In genomic region chr18:23437357-23438045, GRCh38 we compare ENCODE assay signal across 8 cellular contexts. TPM values are rescaled to one million over a fixed set of nuclear protein-coding genes. Genes with fewer than 3 reads are reported as not detected.
DNase-seq lines count a peak whose midpoint lies in the region; ATAC-seq and TF ChIP-seq lines count a peak whose summit lies in the region.

No MANE protein-coding gene starts in this region.

- H3K27ac ChIP-seq in BLaER1 treated with 17β-estradiol and CSF1 and Interleukin-3, amounts not matched to agents 10 nM and 100 nM: peak overlapping the region in 10 of 11 experiments; percentile 53 to 83 (median 76); a peak in 20 of 22 replicates
- H3K27ac ChIP-seq in duodenal mucosa (ENCODE audit: low read depth, low read length): no peak overlapping the region

- peak overlapping the region; percentile 77 for H3K4me3 Mint-ChIP-seq in activated CD4-positive, alpha-beta memory T cell treated with anti-CD3 and anti-CD28 coated beads, Interleukin-2, amount 10 ng/mL, durations not matched to agents 7 days and 5 days

- ATAC-seq in GM19035 (IDR thresholded peaks at IDR 0.05; ENCODE audit: unreplicated experiment) (peak; percentile 96), HG03354 (IDR thresholded peaks at IDR 0.05; ENCODE audit: poor library complexity, severe bottlenecking, unreplicated experiment) (peak; percentile 97)

- TF ChIP-seq POLR2A in lower leg skin (IDR thresholded peaks at IDR 0.05): no peak

- POLR2A ChIA-PET in activated CD4-positive, alpha-beta memory T cell treated with anti-CD3 and anti-CD28 coated beads, Interleukin-2, amount 10 ng/mL, durations not matched to agents 7 days and 5 days (lab: Charles Lee): interaction anchor here (1.6 kb wide), 1 partner anchor 16 kb away, joined by 9 read pairs; the partner anchor contains the start of gene RIOK3

- peaks cover 12 to 31% (median 19%) of the 10 kb centered on the region in 10 experiments for H3K4me1 ChIP-seq in BLaER1 treated with 17β-estradiol and CSF1 and Interleukin-3, amounts not matched to agents 10 nM and 100 nM
- H3K4me1 ChIP-seq in duodenal mucosa (ENCODE audit: control insufficient read depth in 1 of 2, insufficient read depth in 2 of 2, low read length in 2 of 2): peaks cover 5 to 16% of the 10 kb centered on the region in 2 donors

- CTCF ChIA-PET in activated CD4-positive, alpha-beta memory T cell treated with anti-CD3 and anti-CD28 coated beads, Interleukin-2, amount 10 ng/mL, durations not matched to agents 7 days and 5 days (lab: Charles Lee): interaction anchor here (0.9 kb wide), 1 partner anchor 67 kb away, joined by 3 read pairs; no protein-coding TSS in a partner anchor

- H3K4me2 ChIP-seq in BLaER1 treated with 17β-estradiol and CSF1 and Interleukin-3, amounts not matched to agents 10 nM and 100 nM: peak overlapping the region; percentile 87 to 99 (median 96)

- H3K9me3 ChIP-seq in BLaER1 treated with 17β-estradiol and CSF1 and Interleukin-3, amounts not matched to agents 10 nM and 100 nM (replicated peaks in 1 of 11): peaks cover 0 to 11% (median 0%) of the 10 kb centered on the region in 11 experiments; a peak in 4 of 22 replicates
- H3K9me3 ChIP-seq in duodenal mucosa (ENCODE audit: control insufficient read depth in 1 of 2, low read length in 2 of 2): no peaks in the 10 kb centered on the region

- peaks cover 3% of the 10 kb centered on the region for H3K9me3 Mint-ChIP-seq in activated CD4-positive, alpha-beta memory T cell treated with anti-CD3 and anti-CD28 coated beads, Interleukin-2, amount 10 ng/mL, durations not matched to agents 7 days and 5 days

- intact Hi-C loops in lower leg skin (cut with DNase I; ENCODE audit: low total_unique reads): no loop called here

- TF ChIP-seq CTCF in lower leg skin (IDR thresholded peaks at IDR 0.05): no peak

- DNase-seq in NCI-H69 (lab: John Stamatoyannopoulos, UW): peak; percentile 96
- DNase-seq in activated CD4-positive, alpha-beta memory T cell treated with anti-CD3 and anti-CD28 coated beads, Interleukin-2, amount 10 ng/mL, durations not matched to agents 7 days and 5 days: peak; percentile 82
- DNase-seq in lower leg skin (ENCODE audit: low spot score in 2 of 2): peak; percentile 75 to 97
- DNase-seq in stimulated activated CD4-positive, alpha-beta T cell treated with anti-CD3 and anti-CD28 coated beads, Interleukin-4, amount 100 ng/mL, for 4 hours: peak; percentile 76 to 79

- peak overlapping the region; percentile 76 to 85 (median 82) for H3K9ac ChIP-seq in BLaER1 treated with 17β-estradiol and CSF1 and Interleukin-3, amounts not matched to agents 10 nM and 100 nM
- H3K9ac ChIP-seq in duodenal mucosa (ENCODE audit: low read depth in 1 of 2, low read length in 2 of 2): peak overlapping the region; percentile 53 to 55

- no peaks in the 10 kb centered on the region for H3K36me3 Mint-ChIP-seq in activated CD4-positive, alpha-beta memory T cell treated with anti-CD3 and anti-CD28 coated beads, Interleukin-2, amount 10 ng/mL, durations not matched to agents 7 days and 5 days (ENCODE audit: low read depth)

- H3K27me3 ChIP-seq in BLaER1 treated with 17β-estradiol and CSF1 and Interleukin-3, amounts not matched to agents 10 nM and 100 nM: no peaks in the 10 kb centered on the region
- H3K27me3 ChIP-seq in duodenal mucosa (ENCODE audit: control insufficient read depth in 1 of 2, insufficient read depth in 2 of 2, low read length in 2 of 2): no peaks in the 10 kb centered on the region

- peaks cover 2% of the 10 kb centered on the region for H3K27me3 Mint-ChIP-seq in activated CD4-positive, alpha-beta memory T cell treated with anti-CD3 and anti-CD28 coated beads, Interleukin-2, amount 10 ng/mL, durations not matched to agents 7 days and 5 days

- 0% methylated on average over 42 of the region's 42 CpGs for WGBS in lower leg skin, 2 donors

- no peaks in the 10 kb centered on the region for H4K20me1 ChIP-seq in BLaER1 treated with 17β-estradiol and CSF1 and Interleukin-3, amounts not matched to agents 10 nM and 100 nM

- no peak overlapping the region for H3K27ac Mint-ChIP-seq in activated CD4-positive, alpha-beta memory T cell treated with anti-CD3 and anti-CD28 coated beads, Interleukin-2, amount 10 ng/mL, durations not matched to agents 7 days and 5 days

- peaks cover 0 to 12% (median 0%) of the 10 kb centered on the region in 11 experiments; a peak in 2 of 22 replicates for H3K36me3 ChIP-seq in BLaER1 treated with 17β-estradiol and CSF1 and Interleukin-3, amounts not matched to agents 10 nM and 100 nM
- no peaks in the 10 kb centered on the region for H3K36me3 ChIP-seq in duodenal mucosa (ENCODE audit: control insufficient read depth in 1 of 2, insufficient read depth in 2 of 2, low read length in 2 of 2)

- peak overlapping the region; percentile 69 to 95 (median 78) for H3K4me3 ChIP-seq in BLaER1 treated with 17β-estradiol and CSF1 and Interleukin-3, amounts not matched to agents 10 nM and 100 nM
- H3K4me3 ChIP-seq in duodenal mucosa (ENCODE audit: low read depth in 1 of 2, low read length in 2 of 2): peak overlapping the region; percentile 79 to 99
- H3K4me3 ChIP-seq in lower leg skin (ENCODE audit: low read depth, poor library complexity, severe bottlenecking): peak overlapping the region; percentile 74

- peaks cover 27% of the 10 kb centered on the region for H3K4me1 Mint-ChIP-seq in activated CD4-positive, alpha-beta memory T cell treated with anti-CD3 and anti-CD28 coated beads, Interleukin-2, amount 10 ng/mL, durations not matched to agents 7 days and 5 days

RNA-seq across cellular contexts. Expression of gene RIOK3, which starts 15.6 kb away (rescaled TPM):
- 10 to 100 TPM; 68.3 to 74.8 TPM for total RNA-seq in activated CD4-positive, alpha-beta memory T cell treated with anti-CD3 and anti-CD28 coated beads, Interleukin-2, amount 10 ng/mL, durations not matched to agents 7 days and 5 days
- 100 to 1,000 TPM in 2 of 4 donors, 10 to 100 TPM in 2; 74.2 to 131 (median 98.7) TPM for total RNA-seq in lower leg skin
